In the genomic region with DNA sequence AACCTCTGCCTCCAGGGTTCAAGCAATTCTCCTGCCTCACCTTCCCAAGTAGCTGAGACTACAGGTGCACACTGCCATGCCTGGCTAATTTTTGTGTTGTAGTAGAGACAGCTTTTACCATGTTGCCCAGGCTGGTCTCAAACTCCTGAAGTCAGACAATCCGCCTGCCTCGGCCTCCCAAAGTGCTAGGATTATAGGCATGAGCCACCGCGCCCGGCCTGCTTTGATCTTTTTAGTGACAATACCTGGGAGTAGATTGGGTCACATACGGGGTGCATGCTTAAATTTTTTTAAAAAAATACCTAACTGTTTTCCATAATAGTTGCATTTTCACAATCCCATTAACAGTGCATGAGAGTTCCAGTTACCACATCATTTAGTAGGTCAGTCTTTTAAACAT, we compare ENCODE assay signal across 17 cellular contexts. TPM values are rescaled to one million over a fixed set of nuclear protein-coding genes. Genes with fewer than 3 reads are reported as not detected.
DNase-seq lines count a peak whose midpoint lies in the region; ATAC-seq and TF ChIP-seq lines count a peak whose summit lies in the region.
"Had no signal": no experiment of that assay in that cellular context is flagged by ENCODE, and none has a peak within 500 bp of the region (broad histone marks: within the 10 kb centered on the region; RNA-seq: fewer than 3 reads in every experiment).

No MANE protein-coding gene starts in this region.

- H3K27ac ChIP-seq in heart left ventricle (no peak overlapping the region), vagina (no peak overlapping the region)
- H3K27ac ChIP-seq: BLaER1 treated with 17β-estradiol and CSF1 and Interleukin-3, amounts not matched to agents 10 nM and 100 nM had no signal

- WGBS in heart left ventricle, 4 donors: 89 to 96% (median 94%) methylated on average over 6 of the region's 6 CpGs

- DNase-seq in left ventricle myocardium superior (peak; percentile 19), heart left ventricle (no peak), adipocyte (ENCODE audit: low read depth) (no peak), vagina (ENCODE audit: extremely low spot score in 2 of 2) (no peak), islet precursor cell (no peak), iPS-NIHi11 (ENCODE audit: low spot score) (no peak)
- DNase-seq: 8988T; Calu3; CD8-positive, alpha-beta T cell; DMS79 treated with DMSO at 0.1 percent for 48 hours; GF-D8; GOT3; H7 had no signal

- H3K36me3 ChIP-seq in heart left ventricle (no peaks in the 10 kb centered on the region), adipocyte (ENCODE audit: control insufficient read depth, insufficient read depth, low read length, severe bottlenecking) (no peaks in the 10 kb centered on the region), skeletal muscle satellite cell (ENCODE audit: insufficient read depth, low read length) (no peaks in the 10 kb centered on the region), vagina (no peaks in the 10 kb centered on the region)
- H3K36me3 ChIP-seq: BLaER1 treated with 17β-estradiol and CSF1 and Interleukin-3, amounts not matched to agents 10 nM and 100 nM had no signal

- intact Hi-C loops in left ventricle myocardium superior (cut with micrococcal nuclease): no loop called here
- intact Hi-C loops in heart left ventricle (cut with DNase I): no loop called here
- intact Hi-C loops in vagina (cut with DNase I): no loop called here

- H3K4me2 ChIP-seq in skeletal muscle satellite cell (ENCODE audit: low read length): peak overlapping the region; percentile 63
- H3K4me2 ChIP-seq: BLaER1 treated with 17β-estradiol and CSF1 and Interleukin-3, amounts not matched to agents 10 nM and 100 nM had no signal

- TF ChIP-seq CTCF in heart left ventricle (IDR thresholded peaks at IDR 0.05): no peak
- TF ChIP-seq CTCF in vagina (IDR thresholded peaks at IDR 0.05): no peak

- H3K27me3 ChIP-seq in heart left ventricle (no peaks in the 10 kb centered on the region), adipocyte (replicated peaks; ENCODE audit: control insufficient read depth, insufficient read depth, low read length) (no peaks in the 10 kb centered on the region), skeletal muscle satellite cell (ENCODE audit: control insufficient read depth, insufficient read depth, low read length) (no peaks in the 10 kb centered on the region), vagina (no peaks in the 10 kb centered on the region)
- H3K27me3 ChIP-seq: BLaER1 treated with 17β-estradiol and CSF1 and Interleukin-3, amounts not matched to agents 10 nM and 100 nM had no signal

- no peak overlapping the region for H3K4me3 ChIP-seq in heart left ventricle
- no peak overlapping the region for H3K4me3 ChIP-seq in adipocyte (ENCODE audit: low read length)
- no peak overlapping the region for H3K4me3 ChIP-seq in skeletal muscle satellite cell (ENCODE audit: low read length)
- no peak overlapping the region for H3K4me3 ChIP-seq in vagina
- H3K4me3 ChIP-seq: BLaER1 treated with 17β-estradiol and CSF1 and Interleukin-3, amounts not matched to agents 10 nM and 100 nM had no signal

- H3K9ac ChIP-seq in adipocyte (ENCODE audit: low read length) (peak overlapping the region; percentile 74), skeletal muscle satellite cell (ENCODE audit: low read depth, low read length) (peak overlapping the region; percentile 29)
- H3K9ac ChIP-seq: BLaER1 treated with 17β-estradiol and CSF1 and Interleukin-3, amounts not matched to agents 10 nM and 100 nM had no signal

- TF ChIP-seq POLR2A in heart left ventricle (IDR thresholded peaks at IDR 0.05) (no peak), vagina (IDR thresholded peaks at IDR 0.05) (no peak)

- ATAC-seq in left ventricle myocardium superior: no peak
- ATAC-seq in heart left ventricle: no peak
- no peak for ATAC-seq in GM19455 (IDR thresholded peaks at IDR 0.05; ENCODE audit: unreplicated experiment)
- ATAC-seq: CD8-positive, alpha-beta T cell; HCT116 had no signal

- peaks cover 0 to 15% (median 6%) of the 10 kb centered on the region in 12 donors for H3K9me3 ChIP-seq in heart left ventricle
- H3K9me3 ChIP-seq in adipocyte (ENCODE audit: control insufficient read depth, low read length): peaks cover 3% of the 10 kb centered on the region
- no peaks in the 10 kb centered on the region for H3K9me3 ChIP-seq in skeletal muscle satellite cell (replicated peaks; ENCODE audit: low read length)
- no peaks in the 10 kb centered on the region for H3K9me3 ChIP-seq in vagina

- H3K4me1 ChIP-seq in heart left ventricle (peaks cover 0 to 6% (median 0%) of the 10 kb centered on the region in 12 donors), adipocyte (ENCODE audit: control insufficient read depth, insufficient read depth, low read length) (peaks cover 86% of the 10 kb centered on the region), skeletal muscle satellite cell (ENCODE audit: control insufficient read depth, insufficient read depth, low read length) (peaks cover 81% of the 10 kb centered on the region), vagina (peaks cover 10% of the 10 kb centered on the region)
- H3K4me1 ChIP-seq: BLaER1 treated with 17β-estradiol and CSF1 and Interleukin-3, amounts not matched to agents 10 nM and 100 nM had no signal

RNA-seq across cellular contexts. Expression of a gene that starts 47.7 kb away (rescaled TPM):
- total RNA-seq in left ventricle myocardium superior (6.4 TPM), heart left ventricle (10 to 100 TPM in 3 of 9 donors, 1 to 10 TPM in 6; 5.3 to 16.7 (median 6.9) TPM), vagina (52.5 TPM)
- 1 to 10 TPM; 3.5 to 4.1 TPM for polyA plus RNA-seq in heart left ventricle
- total RNA-seq in skeletal muscle satellite cell (2012; rRNA removed): 15.3 and 16.0 TPM in 2 replicates
